In the genomic region with DNA sequence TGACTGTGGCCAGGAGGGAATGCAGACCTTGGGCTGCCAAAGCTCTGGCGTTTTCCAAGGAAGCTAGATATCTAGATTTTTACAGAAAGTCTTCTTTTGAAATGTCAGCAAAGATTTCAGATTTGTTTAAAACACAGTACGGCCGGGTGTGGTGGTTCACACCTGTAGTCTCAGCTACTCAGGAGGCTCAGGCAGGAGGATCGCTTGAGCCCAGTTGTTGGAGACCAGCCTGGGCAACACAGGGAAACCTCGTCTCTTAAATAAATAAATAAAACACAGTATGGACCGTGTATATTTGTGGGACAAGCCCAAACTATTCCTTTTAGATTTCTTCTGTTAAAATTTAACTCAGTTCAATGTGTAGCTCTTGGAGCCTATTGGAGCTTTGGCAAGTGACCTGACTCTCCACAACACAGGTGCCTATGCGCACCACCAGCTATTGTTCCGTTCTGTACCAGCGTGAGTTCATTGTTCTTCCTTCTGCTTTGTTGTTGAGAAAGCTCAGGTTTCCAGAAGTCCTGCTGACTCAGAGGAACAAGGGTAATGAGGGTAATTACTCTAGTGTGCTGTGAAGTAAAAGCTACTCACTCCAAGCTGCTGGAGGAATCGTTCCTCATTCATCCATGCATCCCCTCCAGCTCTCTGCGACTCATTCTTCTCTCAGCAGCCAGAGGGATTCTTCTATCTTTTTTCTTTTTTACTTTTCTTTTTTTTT, we compare ENCODE assay signal across 9 cellular contexts.
DNase-seq lines count a peak whose midpoint lies in the region; ATAC-seq and TF ChIP-seq lines count a peak whose summit lies in the region.
"Had no signal": no experiment of that assay in that cellular context is flagged by ENCODE, and none has a peak within 500 bp of the region (broad histone marks: within the 10 kb centered on the region; RNA-seq: fewer than 3 reads in every experiment).

No MANE protein-coding gene starts in this region.

- peaks cover 10% of the 10 kb centered on the region for H3F3A ChIP-seq in smooth muscle cell (ENCODE audit: low read depth)

- H3K79me2 ChIP-seq in smooth muscle cell (ENCODE audit: low read depth), result no peaks in the 10 kb centered on the region

- H3K4me1 ChIP-seq in psoas muscle, result peaks cover 14% of the 10 kb centered on the region
- no peaks in the 10 kb centered on the region for H3K4me1 ChIP-seq in vagina
- H3K4me1 ChIP-seq in smooth muscle cell (ENCODE audit: low read depth), result peaks cover 9% of the 10 kb centered on the region

- H3K27me3 ChIP-seq in psoas muscle (ENCODE audit: insufficient read depth in 3 of 3, low read length in 2 of 3) (no peaks in the 10 kb centered on the region), vagina (no peaks in the 10 kb centered on the region), smooth muscle cell (ENCODE audit: low read depth) (no peaks in the 10 kb centered on the region)

- H3K4me2 ChIP-seq in smooth muscle cell, result no peak overlapping the region

- H3K4me3 ChIP-seq in HFF-Myc (replicated peaks; ENCODE audit: low read depth, low read length), result no peak overlapping the region
- H3K4me3 ChIP-seq in epithelial cell of esophagus (ENCODE audit: low read length), result no peak overlapping the region
- no peak overlapping the region for H3K4me3 ChIP-seq in psoas muscle
- no peak overlapping the region for H3K4me3 ChIP-seq in vagina
- no peak overlapping the region for H3K4me3 ChIP-seq in smooth muscle cell

- no peaks in the 10 kb centered on the region for H4K20me1 ChIP-seq in smooth muscle cell (ENCODE audit: low read depth)

- intact Hi-C loops in psoas muscle (cut with DNase I) (no loop called here), Right ventricle myocardium inferior (cut with DNase I) (no loop called here), vagina (cut with DNase I) (no loop called here)

- H3K27ac ChIP-seq in psoas muscle (peak overlapping the region; percentile 38), vagina (no peak overlapping the region), smooth muscle cell (ENCODE audit: low read depth) (no peak overlapping the region)

- H2AFZ ChIP-seq in smooth muscle cell (ENCODE audit: low read depth), result no peak overlapping the region

- 64 to 66% (median 65%) methylated on average over 11 of the region's 11 CpGs for WGBS in psoas muscle, 3 donors
- WGBS in smooth muscle cell (ENCODE audit: low lambda C conversion rate), result 60% methylated on average over 11 of the region's 11 CpGs

- no peak for TF ChIP-seq POLR2A in vagina (IDR thresholded peaks at IDR 0.05)

- TF ChIP-seq CTCF in HFF-Myc (IDR thresholded peaks at IDR 0.05; ENCODE audit: low read depth, low read length, missing control alignments) (no peak), epithelial cell of esophagus (IDR thresholded peaks at IDR 0.05; ENCODE audit: insufficient read depth, low read depth, low read length, missing control alignments) (no peak), psoas muscle (IDR thresholded peaks at IDR 0.05) (no peak), vagina (IDR thresholded peaks at IDR 0.05) (no peak), smooth muscle cell (IDR thresholded peaks at IDR 0.05; ENCODE audit: borderline replicate concordance, insufficient read depth, poor library complexity, severe bottlenecking) (no peak)

- ATAC-seq in psoas muscle (peak in 2 of 4 donors; percentile 10 to 17), Right ventricle myocardium inferior (no peak), GM21381 (IDR thresholded peaks at IDR 0.05; ENCODE audit: unreplicated experiment) (no peak)
- ATAC-seq: activated T-helper 17 cell treated with anti-CD3 and anti-CD28 coated beads, Interleukin-2, amount 50 U/mL, for 72 hours had no signal

- H3K9me3 ChIP-seq in psoas muscle (no peaks in the 10 kb centered on the region), vagina (no peaks in the 10 kb centered on the region), smooth muscle cell (replicated peaks; ENCODE audit: low read depth) (no peaks in the 10 kb centered on the region)

- H3K36me3 ChIP-seq in psoas muscle (ENCODE audit: insufficient read depth in 1 of 2, low read depth in 1 of 2) (no peaks in the 10 kb centered on the region), vagina (no peaks in the 10 kb centered on the region), smooth muscle cell (ENCODE audit: low read depth) (no peaks in the 10 kb centered on the region)

- DNase-seq in HFF-Myc (ENCODE audit: extremely low read depth, low read depth) (peak; percentile 24), NCI-H510A (lab: John Stamatoyannopoulos, UW) (peak; percentile 47), epithelial cell of esophagus (ENCODE audit: low read depth) (peak; percentile 85), psoas muscle (no peak), Right ventricle myocardium inferior (ENCODE audit: missing footprints) (no peak), vagina (ENCODE audit: extremely low spot score in 2 of 2) (no peak), smooth muscle cell (lab: John Stamatoyannopoulos, UW; ENCODE audit: unreplicated experiment) (no peak)

- H3K9ac ChIP-seq in smooth muscle cell (ENCODE audit: low read depth), result no peak overlapping the region

Comparison
In these comparisons a context has a peak if more than half of its experiments do, and no peak if none do; other contexts are left out.
1. DNase-seq: peak in HFF-Myc (single experiment), NCI-H510A (single experiment) and epithelial cell of esophagus (single experiment); none in psoas muscle (0 of 2), Right ventricle myocardium inferior (single experiment), vagina (0 of 2) and smooth muscle cell (single experiment).